9 cellular contexts compared by ENCODE assay signal in genomic region chr13:41053384-41053826, GRCh38. TPM values are rescaled to one million over a fixed set of nuclear protein-coding genes. Genes with fewer than 3 reads are reported as not detected.
DNase-seq lines count a peak whose midpoint lies in the region; ATAC-seq and TF ChIP-seq lines count a peak whose summit lies in the region.
"Had no signal": no experiment of that assay in that cellular context is flagged by ENCODE, and none has a peak within 500 bp of the region (broad histone marks: within the 10 kb centered on the region; RNA-seq: fewer than 3 reads in every experiment).

No MANE protein-coding gene starts in this region.

- TF ChIP-seq CTCF in adrenal gland (IDR thresholded peaks at IDR 0.05) (no peak), endothelial cell (IDR thresholded peaks at IDR 0.05; ENCODE audit: unreplicated experiment) (no peak)

- peaks cover 6% of the 10 kb centered on the region for H3K36me3 Mint-ChIP-seq in natural killer cell treated with Interleukin-12 subunit alpha and Interleukin-12 subunit beta and Interleukin-15 and Interleukin-18, amount 100 ng/mL, for 72 hours
- H3K36me3 Mint-ChIP-seq in endothelial cell (ENCODE audit: low read depth, unreplicated experiment): peaks cover 13% of the 10 kb centered on the region

- DNase-seq in adrenal gland (peak in 1 of 7 donors; percentile 30), GOT3 (lab: John Stamatoyannopoulos, UW) (no peak), cerebellum (ENCODE audit: low spot score) (no peak), endothelial cell (ENCODE audit: low spot score) (no peak), substantia nigra (lab: John Stamatoyannopoulos, UW) (no peak)
- no peak for DNase-seq in natural killer cell treated with Interleukin-12 subunit alpha and Interleukin-12 subunit beta and Interleukin-15 and Interleukin-18, amount 100 ng/mL, for 72 hours (ENCODE audit: low spot score)

- H3K27ac Mint-ChIP-seq in natural killer cell treated with Interleukin-12 subunit alpha and Interleukin-12 subunit beta and Interleukin-15 and Interleukin-18, amount 100 ng/mL, for 72 hours: peak overlapping the region in 1 of 2 donors; percentile 50
- H3K27ac Mint-ChIP-seq in endothelial cell (ENCODE audit: unreplicated experiment): no peak overlapping the region

- ATAC-seq in GM18907 (IDR thresholded peaks at IDR 0.05; ENCODE audit: unreplicated experiment) (peak; percentile 73), HG03159 (IDR thresholded peaks at IDR 0.05; ENCODE audit: unreplicated experiment) (peak; percentile 78)
- peak; percentile 60 to 70 for ATAC-seq in natural killer cell treated with Interleukin-12 subunit alpha and Interleukin-12 subunit beta and Interleukin-15 and Interleukin-18, amount 100 ng/mL, for 72 hours

- H3K4me1 Mint-ChIP-seq in natural killer cell treated with Interleukin-12 subunit alpha and Interleukin-12 subunit beta and Interleukin-15 and Interleukin-18, amount 100 ng/mL, for 72 hours (ENCODE audit: low read depth in 2 of 2): peaks cover 36 to 47% of the 10 kb centered on the region in 2 donors
- peaks cover 6% of the 10 kb centered on the region for H3K4me1 Mint-ChIP-seq in endothelial cell (ENCODE audit: unreplicated experiment)

- H3K4me3 Mint-ChIP-seq in natural killer cell treated with Interleukin-12 subunit alpha and Interleukin-12 subunit beta and Interleukin-15 and Interleukin-18, amount 100 ng/mL, for 72 hours: peak overlapping the region; percentile 26
- no peak overlapping the region for H3K4me3 Mint-ChIP-seq in endothelial cell (ENCODE audit: unreplicated experiment)

- no peak overlapping the region for H3K4me3 ChIP-seq in adrenal gland

- no peaks in the 10 kb centered on the region for H3K36me3 ChIP-seq in adrenal gland (replicated peaks in 1 of 2)

- peaks cover 39 to 88% of the 10 kb centered on the region in 2 donors for H3K4me1 ChIP-seq in adrenal gland (replicated peaks in 1 of 2)

- H3K27ac ChIP-seq in adrenal gland (peak overlapping the region in 4 of 5 donors; percentile 26 to 64 (median 42)), substantia nigra (ENCODE audit: low read depth, low read length, poor library complexity, severe bottlenecking) (no peak overlapping the region)

- intact Hi-C loops in adrenal gland (cut with DNase I): loop anchor here in 1 of 2 donors (5.0 to 10.0 kb wide), 2 partner anchors 36 to 79 kb away; partner anchors contain the start of gene ELF1

- no peaks in the 10 kb centered on the region for H3K9me3 ChIP-seq in adrenal gland (replicated peaks in 1 of 3)

- no peaks in the 10 kb centered on the region for H3K27me3 Mint-ChIP-seq in natural killer cell treated with Interleukin-12 subunit alpha and Interleukin-12 subunit beta and Interleukin-15 and Interleukin-18, amount 100 ng/mL, for 72 hours
- H3K27me3 Mint-ChIP-seq in endothelial cell (ENCODE audit: unreplicated experiment): peaks cover 4% of the 10 kb centered on the region
- H3K27me3 Mint-ChIP-seq: naive thymus-derived CD8-positive, alpha-beta T cell had no signal

- no peak for TF ChIP-seq POLR2A in adrenal gland (IDR thresholded peaks at IDR 0.05)

- WGBS in adrenal gland, 4 donors: 22 to 45% (median 37%) methylated on average over 2 of the region's 2 CpGs

- H3K9me3 Mint-ChIP-seq in natural killer cell treated with Interleukin-12 subunit alpha and Interleukin-12 subunit beta and Interleukin-15 and Interleukin-18, amount 100 ng/mL, for 72 hours: peaks cover 4% of the 10 kb centered on the region
- peaks cover 10% of the 10 kb centered on the region for H3K9me3 Mint-ChIP-seq in endothelial cell (ENCODE audit: unreplicated experiment)

- H3K27me3 ChIP-seq in adrenal gland: no peaks in the 10 kb centered on the region

RNA-seq across cellular contexts. Expression of gene WBP4, which starts 7.9 kb away (rescaled TPM):
- 10 to 100 TPM in 5 of 8 donors, 1 to 10 TPM in 3; 8.1 to 19.1 (median 11.5) TPM for total RNA-seq in adrenal gland
- polyA plus RNA-seq in adrenal gland: 10 to 100 TPM; 21.2 to 28.5 (median 28.0) TPM
- total RNA-seq in natural killer cell treated with Interleukin-12 subunit alpha and Interleukin-12 subunit beta and Interleukin-15 and Interleukin-18, amount 100 ng/mL, for 72 hours: 10 to 100 TPM in 1 of 2 donors, 1 to 10 TPM in 1; 8.5 to 10.6 TPM
- 9.3 TPM for total RNA-seq in cerebellum
- 8.2 TPM for total RNA-seq in endothelial cell (ENCODE audit: unreplicated experiment)

RNA-seq across cellular contexts. Expression of gene ELF1, which starts 34.3 kb away (rescaled TPM):
- total RNA-seq in adrenal gland (10 to 100 TPM; 27.6 to 64.3 (median 54.1) TPM), cerebellum (17.1 TPM), endothelial cell (ENCODE audit: unreplicated experiment) (46.0 TPM)
- polyA plus RNA-seq in adrenal gland: 10 to 100 TPM in 2 of 3 donors, 1 to 10 TPM in 1; 6.3 to 36.1 (median 10.4) TPM
- total RNA-seq in natural killer cell treated with Interleukin-12 subunit alpha and Interleukin-12 subunit beta and Interleukin-15 and Interleukin-18, amount 100 ng/mL, for 72 hours: 10 to 100 TPM; 61.8 to 86.1 TPM
